ENCODE assay signal across 1 cellular context in genomic region chr12:57127710-57128518, GRCh38.
A peak's percentile ranks its signal among the peaks of the same experiment; 100 is the strongest.
TF ChIP-seq lines count a peak whose summit lies in the region.

Gene LRP1 (plus strand): TSS chr12:57128483. CDS start chr12:57128965, 482 bp downstream.

TF ChIP-seq in HepG2, 621 proteins besides CTCF, POLR2A, EP300 and RAD21 (continued from another document and continues in another):
- TF ChIP-seq ZNF687 (CRISPR knock-in tag; IDR thresholded peaks at IDR 0.05) (peak; percentile 76), MEF2D (CRISPR knock-in tag; IDR thresholded peaks at IDR 0.05) (no peak), MAFK (conservative IDR thresholded peaks at IDR 0.05 in 1 of 2, IDR thresholded peaks at IDR 0.05 in 1 of 2; ENCODE audit: low read length in 2 of 2) (no peak), CAMTA2 (CRISPR knock-in tag; IDR thresholded peaks at IDR 0.05; ENCODE audit: borderline replicate concordance) (no peak), ZNF772 (CRISPR knock-in tag; IDR thresholded peaks at IDR 0.05) (0 out of 2 replicates have a peak, but pooled peaks have one; percentile 32), RARG (CRISPR knock-in tag; IDR thresholded peaks at IDR 0.05; ENCODE audit: low read depth) (no peak), MTERF4 (CRISPR knock-in tag; IDR thresholded peaks at IDR 0.05) (no peak), MTF2 (CRISPR knock-in tag; IDR thresholded peaks at IDR 0.05; ENCODE audit: borderline replicate concordance) (0 out of 2 replicates have a peak, but pooled peaks have one; percentile 35), TERF1 (CRISPR knock-in tag; IDR thresholded peaks at IDR 0.05) (no peak), JDP2 (CRISPR knock-in tag; IDR thresholded peaks at IDR 0.05; ENCODE audit: borderline replicate concordance) (no peak), ZNF652 (CRISPR knock-in tag; IDR thresholded peaks at IDR 0.05; ENCODE audit: borderline replicate concordance, low read depth) (no peak), THRA (CRISPR knock-in tag; IDR thresholded peaks at IDR 0.05; ENCODE audit: borderline replicate concordance) (peak; percentile 29; the same call in 1 of the 2 replicates), FOXK2 (IDR thresholded peaks at IDR 0.05) (0 out of 2 replicates have a peak, but pooled peaks have one; percentile 6), DNMT3B (CRISPR knock-in tag; conservative IDR thresholded peaks at IDR 0.05) (no peak), CCDC6 (CRISPR knock-in tag; IDR thresholded peaks at IDR 0.05) (0 out of 2 replicates have a peak, but pooled peaks have one; percentile 50), RXRB (CRISPR knock-in tag; IDR thresholded peaks at IDR 0.05; ENCODE audit: borderline replicate concordance) (no peak; the same call in 1 of the 2 replicates), KDM5B (CRISPR knock-in tag; IDR thresholded peaks at IDR 0.05; ENCODE audit: borderline replicate concordance) (no peak; the same call in 1 of the 2 replicates), ZNF607 (CRISPR knock-in tag; IDR thresholded peaks at IDR 0.05; ENCODE audit: borderline replicate concordance) (peak; percentile 74; the same call in 1 of the 2 replicates), TFDP1 (CRISPR knock-in tag; IDR thresholded peaks at IDR 0.05; ENCODE audit: borderline replicate concordance) (peak; percentile 37; the same call in 1 of the 2 replicates), AGO2 (optimal IDR thresholded peaks at IDR 0.05; ENCODE audit: low read depth, low read length) (peak; percentile 82), SOX13 (IDR thresholded peaks at IDR 0.05) (no peak), SOX13 (CRISPR knock-in tag; conservative IDR thresholded peaks at IDR 0.05 in 1 of 2, IDR thresholded peaks at IDR 0.05 in 1 of 2) (peak in 1 of 2 experiments; percentile 8; a peak in 1 of 4 replicates), RELA (CRISPR knock-in tag; IDR thresholded peaks at IDR 0.05) (no peak), ZNF431 (CRISPR knock-in tag; IDR thresholded peaks at IDR 0.05; ENCODE audit: borderline replicate concordance, low read depth) (0 out of 2 replicates have a peak, but pooled peaks have one; percentile 28), ZNF24 (IDR thresholded peaks at IDR 0.05) (no peak), ERF (CRISPR knock-in tag; IDR thresholded peaks at IDR 0.05) (peak; percentile 25; the same call in 1 of the 2 replicates), NCOA5 (CRISPR knock-in tag; IDR thresholded peaks at IDR 0.05) (no peak), NR0B2 (CRISPR knock-in tag; IDR thresholded peaks at IDR 0.05) (0 out of 2 replicates have a peak, but pooled peaks have one; percentile 34), NFKB2 (CRISPR knock-in tag; IDR thresholded peaks at IDR 0.05; ENCODE audit: borderline replicate concordance) (peak; percentile 66; the same call in 1 of the 2 replicates), ZNF703 (CRISPR knock-in tag; IDR thresholded peaks at IDR 0.05; ENCODE audit: borderline replicate concordance) (no peak), PRDM10 (CRISPR knock-in tag; IDR thresholded peaks at IDR 0.05; ENCODE audit: low read depth) (peak; percentile 19; the same call in 1 of the 2 replicates), THYN1 (CRISPR knock-in tag; IDR thresholded peaks at IDR 0.05; ENCODE audit: borderline replicate concordance, low read depth) (no peak), ZNF280B (CRISPR knock-in tag; IDR thresholded peaks at IDR 0.05; ENCODE audit: borderline replicate concordance) (peak; percentile 69; the same call in 1 of the 2 replicates), CEBPG (CRISPR knock-in tag; IDR thresholded peaks at IDR 0.05) (0 out of 2 replicates have a peak, but pooled peaks have one; percentile 3), ZFP41 (CRISPR knock-in tag; IDR thresholded peaks at IDR 0.05; ENCODE audit: borderline replicate concordance) (0 out of 2 replicates have a peak, but pooled peaks have one; percentile 35), ZNF572 (CRISPR knock-in tag; IDR thresholded peaks at IDR 0.05) (no peak), ZNF414 (CRISPR knock-in tag; IDR thresholded peaks at IDR 0.05) (peak; percentile 41; the same call in 1 of the 2 replicates), ZMAT5 (CRISPR knock-in tag; IDR thresholded peaks at IDR 0.05; ENCODE audit: borderline replicate concordance, low read depth) (no peak), TCF7 (IDR thresholded peaks at IDR 0.05; ENCODE audit: low read depth) (peak; percentile 43; the same call in 1 of the 2 replicates), STAT6 (CRISPR knock-in tag; IDR thresholded peaks at IDR 0.05; ENCODE audit: borderline replicate concordance) (no peak)
